8 cellular contexts compared by ENCODE assay signal in the genomic region with DNA sequence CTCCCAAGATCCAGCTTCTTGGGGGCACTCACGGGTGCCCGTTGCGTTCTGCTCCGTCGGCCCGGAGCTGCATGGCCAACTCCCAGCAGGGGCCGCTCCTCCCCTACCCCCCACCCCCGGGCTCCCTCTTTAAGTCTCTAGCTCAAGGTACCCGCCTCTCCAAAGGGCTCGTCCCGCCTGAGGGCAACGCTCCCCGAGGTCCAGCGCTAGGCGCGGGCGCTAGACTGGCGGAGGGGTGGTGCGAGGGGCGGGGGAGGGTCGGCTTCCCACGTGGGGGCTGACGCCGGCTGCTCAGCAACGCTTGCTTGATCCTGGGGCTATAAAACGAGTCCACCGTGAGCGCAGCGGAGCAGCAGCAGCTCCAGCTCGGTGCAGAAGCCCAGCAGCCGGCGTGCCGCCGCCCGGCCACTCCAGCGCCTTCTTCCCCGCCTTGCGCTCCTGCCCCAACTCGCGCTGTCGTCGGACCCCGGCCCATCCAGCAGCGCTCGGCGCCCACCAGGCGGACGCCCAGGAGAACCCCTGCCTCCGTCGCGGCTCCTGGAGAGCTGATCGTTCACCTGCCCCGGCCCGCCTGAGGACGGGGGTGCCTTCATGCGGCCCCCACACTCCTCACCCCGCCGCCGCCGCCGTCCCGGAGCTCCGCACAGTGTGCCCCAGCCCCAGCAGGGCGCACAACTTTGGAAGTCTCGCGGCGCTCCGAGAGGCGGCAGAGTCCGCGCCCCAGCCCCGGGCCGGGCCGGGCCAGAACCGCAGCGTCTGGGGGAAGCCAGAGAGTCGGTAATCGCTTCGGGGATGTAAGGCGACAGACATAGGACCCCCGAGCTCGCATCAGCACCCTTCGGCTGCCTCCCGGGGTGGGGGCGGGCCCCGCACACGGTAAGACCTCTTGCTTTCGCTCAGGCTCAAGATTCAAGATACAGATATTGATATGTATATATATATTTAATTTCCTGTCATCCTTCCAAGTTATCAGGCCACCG. TPM values are rescaled to one million over a fixed set of nuclear protein-coding genes. Genes with fewer than 3 reads are reported as not detected.
DNase-seq lines count a peak whose midpoint lies in the region; ATAC-seq and TF ChIP-seq lines count a peak whose summit lies in the region.

Gene ADRA2A (plus strand): TSS at position 348 of the 980 bp plus-strand sequence. CDS start 968 bp downstream, outside the sequence.

- H3K36me3 ChIP-seq in HUES6 (ENCODE audit: control insufficient read depth, insufficient read depth, low read length), result no peaks in the 10 kb centered on the region
- H3K36me3 ChIP-seq in right lobe of liver, result no peaks in the 10 kb centered on the region
- H3K36me3 ChIP-seq in stomach smooth muscle (ENCODE audit: control insufficient read depth in 2 of 2, insufficient read depth in 2 of 2, low read length in 2 of 2), result no peaks in the 10 kb centered on the region

- H3K36me3 Mint-ChIP-seq in activated CD4-positive, alpha-beta T cell treated with anti-CD3 and anti-CD28 coated beads for 36 hours (ENCODE audit: low read depth), result no peaks in the 10 kb centered on the region

- H3K9ac ChIP-seq in HUES6 (ENCODE audit: low read length) (no peak within 1 kb of the TSS), stomach smooth muscle (ENCODE audit: low read length in 2 of 2) (peak within 1 kb of the TSS in 1 of 2 donors; percentile 21)

- no peak within 1 kb of the TSS for H3K27ac Mint-ChIP-seq in activated CD4-positive, alpha-beta T cell treated with anti-CD3 and anti-CD28 coated beads for 36 hours

- CTCF ChIA-PET in activated CD4-positive, alpha-beta T cell treated with anti-CD3 and anti-CD28 coated beads for 36 hours (lab: Charles Lee), result interaction anchor here (0.6 to 1.9 kb wide), 19 partner anchors 12 to 1061 kb away, joined by 3 to 8 read pairs (median 3); partner anchors contain the start of gene RBM20

- H3K27me3 ChIP-seq in HUES6 (ENCODE audit: control insufficient read depth, insufficient read depth, low read length) (peaks cover 78% of the 10 kb centered on the region), right lobe of liver (peaks cover 0 to 15% of the 10 kb centered on the region in 2 donors), stomach smooth muscle (ENCODE audit: control insufficient read depth in 1 of 2, insufficient read depth in 2 of 2, low read length in 2 of 2) (peaks cover 41 to 57% of the 10 kb centered on the region in 2 donors)

- intact Hi-C loops in activated CD4-positive, alpha-beta T cell treated with anti-CD3 and anti-CD28 coated beads for 36 hours (cut with DNase I, micrococcal nuclease), result loop anchor here (1.0 to 10.0 kb wide), 7 partner anchors 130 to 1060 kb away; no protein-coding TSS in a partner anchor
- intact Hi-C loops in right lobe of liver (cut with DNase I), result no loop called here

- H3K9me3 ChIP-seq in HUES6 (ENCODE audit: control insufficient read depth, insufficient read depth, low read depth, low read length) (no peaks in the 10 kb centered on the region; the same call in 1 of the 2 replicates), right lobe of liver (no peaks in the 10 kb centered on the region), stomach smooth muscle (ENCODE audit: control insufficient read depth in 2 of 2, low read length in 2 of 2) (peaks cover 0 to 2% of the 10 kb centered on the region in 2 donors)

- POLR2A ChIA-PET in activated CD4-positive, alpha-beta T cell treated with anti-CD3 and anti-CD28 coated beads for 36 hours (lab: Charles Lee), result interaction anchor here (0.6 kb wide), 1 partner anchor 268 kb away, joined by 4 read pairs; no protein-coding TSS in a partner anchor

- no peaks in the 10 kb centered on the region for H3K9me3 Mint-ChIP-seq in activated CD4-positive, alpha-beta T cell treated with anti-CD3 and anti-CD28 coated beads for 36 hours (ENCODE audit: low read depth)

- H3K27ac ChIP-seq in HUES6 (ENCODE audit: low read depth, low read length), result no peak within 1 kb of the TSS
- peak within 1 kb of the TSS in 1 of 2 donors; percentile 11 for H3K27ac ChIP-seq in coronary artery
- H3K27ac ChIP-seq in right lobe of liver, result no peak within 1 kb of the TSS
- no peak within 1 kb of the TSS for H3K27ac ChIP-seq in stomach smooth muscle (ENCODE audit: low read length)

- peak; percentile 49 for DNase-seq in activated CD4-positive, alpha-beta T cell treated with anti-CD3 and anti-CD28 coated beads for 36 hours
- DNase-seq in activated CD4-positive, alpha-beta T cell treated with anti-CD3 and anti-CD28 coated beads, Interleukin-2, amount 50 U/mL, for 1 hour, result no peak
- peak; percentile 6 to 17 for DNase-seq in SW 1271 (lab: John Stamatoyannopoulos, UW)
- DNase-seq in coronary artery (ENCODE audit: low spot score), result no peak
- peak in 1 of 3 donors; percentile 55 for DNase-seq in right lobe of liver
- DNase-seq in SHP77 (lab: John Stamatoyannopoulos, UW), result no peak

- H3K4me3 ChIP-seq in HUES6 (ENCODE audit: low read depth, low read length) (peak within 1 kb of the TSS; percentile 78), coronary artery (peak within 1 kb of the TSS; percentile 77), right lobe of liver (peak within 1 kb of the TSS; percentile 37 to 52 (median 43)), stomach smooth muscle (ENCODE audit: low read length in 2 of 2) (peak within 1 kb of the TSS; percentile 55 to 74)

- H3K27me3 Mint-ChIP-seq in activated CD4-positive, alpha-beta T cell treated with anti-CD3 and anti-CD28 coated beads for 36 hours, result peaks cover 65% of the 10 kb centered on the region

- WGBS in right lobe of liver (ENCODE audit: insufficient coverage, low coverage, low lambda C conversion rate, missing lambda C conversion rate), result 0% methylated on average over 13 of the region's 89 CpGs

- peak within 1 kb of the TSS; percentile 52 for H3K4me3 Mint-ChIP-seq in activated CD4-positive, alpha-beta T cell treated with anti-CD3 and anti-CD28 coated beads for 36 hours

- H3K4me1 ChIP-seq in HUES6 (ENCODE audit: control insufficient read depth, insufficient read depth, low read length), result peaks cover 3% of the 10 kb centered on the region
- peaks cover 0 to 24% (median 6%) of the 10 kb centered on the region in 4 donors for H3K4me1 ChIP-seq in right lobe of liver
- H3K4me1 ChIP-seq in stomach smooth muscle (ENCODE audit: control insufficient read depth, insufficient read depth, low read length), result peaks cover 28% of the 10 kb centered on the region

- TF ChIP-seq POLR2A in right lobe of liver (IDR thresholded peaks at IDR 0.05), result peak; percentile 22

- peak; percentile 53 for ATAC-seq in activated CD4-positive, alpha-beta T cell treated with anti-CD3 and anti-CD28 coated beads for 36 hours
- ATAC-seq in right lobe of liver, result peak; percentile 54 to 67 (median 60)

- H3K4me1 Mint-ChIP-seq in activated CD4-positive, alpha-beta T cell treated with anti-CD3 and anti-CD28 coated beads for 36 hours, result peaks cover 9% of the 10 kb centered on the region

- TF ChIP-seq CTCF in coronary artery (IDR thresholded peaks at IDR 0.05) (no peak), right lobe of liver (IDR thresholded peaks at IDR 0.05) (no peak)

RNA-seq across cellular contexts. Expression of gene ADRA2A, which starts in this region (rescaled TPM):
- total RNA-seq in activated CD4-positive, alpha-beta T cell treated with anti-CD3 and anti-CD28 coated beads for 36 hours, result not detected
- under 1 TPM; 0.22 to 0.99 (median 0.51) TPM for total RNA-seq in right lobe of liver

Comparison
In these comparisons a context has a peak if more than half of its experiments do, and no peak if none do; other contexts are left out.
1. Peak in DNase-seq and ATAC-seq in activated CD4-positive, alpha-beta T cell treated with anti-CD3 and anti-CD28 coated beads for 36 hours; RNA of the gene not detected or under 1 TPM.
2. Peak in ATAC-seq and H3K4me3 ChIP-seq in right lobe of liver; RNA of the gene not detected or under 1 TPM.
3. DNase-seq: peak in SW 1271 (2 of 2); none in activated CD4-positive, alpha-beta T cell treated with anti-CD3 and anti-CD28 coated beads, Interleukin-2, amount 50 U/mL, for 1 hour (single experiment), coronary artery (single experiment) and SHP77 (0 of 2).
4. intact Hi-C loops: an anchor here in activated CD4-positive, alpha-beta T cell treated with anti-CD3 and anti-CD28 coated beads for 36 hours (1.0 to 10.0 kb wide); none called in right lobe of liver.
5. Peak in every context shown above with its lines, with median percentiles within 50 percentile points of each other: H3K4me3 ChIP-seq.